21 cellular contexts compared by ENCODE assay signal in the genomic region with DNA sequence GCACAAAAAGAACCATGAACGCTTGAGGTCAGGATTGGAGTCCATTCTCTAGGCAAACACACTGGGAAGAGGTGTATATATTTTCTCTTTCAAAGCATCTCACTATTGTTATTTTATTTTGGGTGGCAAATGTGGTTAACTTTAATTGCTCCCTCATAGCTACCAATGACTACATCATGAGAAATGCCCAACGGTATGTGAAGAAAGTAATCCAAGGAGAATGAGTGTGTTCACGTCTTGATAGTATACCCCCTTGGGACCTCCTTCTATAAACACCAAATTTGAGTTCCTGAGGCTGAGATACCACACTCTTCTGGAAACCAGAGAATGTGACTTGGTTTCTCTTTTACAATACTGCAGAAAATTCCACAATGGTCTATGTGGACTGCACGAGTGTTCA. TPM values are rescaled to one million over a fixed set of nuclear protein-coding genes. Genes with fewer than 3 reads are reported as not detected.
"Had no signal": no experiment of that assay in that cellular context is flagged by ENCODE, and none has a peak within 500 bp of the region (broad histone marks: within the 10 kb centered on the region; RNA-seq: fewer than 3 reads in every experiment).

No MANE protein-coding gene starts in this region.

- H3K27ac Mint-ChIP-seq: activated CD4-positive, alpha-beta T cell treated with anti-CD3 and anti-CD28 coated beads, Interleukin-2, amount 10 ng/mL, durations not matched to agents 24 days and 14 days; activated naive CD8-positive, alpha-beta T cell treated with anti-CD3 and anti-CD28 coated beads for 36 hours; activated T-helper 1 cell treated with anti-CD3 and anti-CD28 coated beads, Interleukin-12 subunit alpha, Interleukin-12 subunit beta, Interleukin-2, Interleukin-4 antibody, amounts not matched to agents 30 ng/mL and 10 ng/mL and 1 ng/mL, durations not matched to agents 14 hours and 24 hours and 36 hours; endodermal cell; T-helper 2 cell treated with Interferon-gamma antibody and Interleukin-4, amounts not matched to agents 5 μg/mL and 100 μg/mL, for 36 hours had no signal

- H3K9me3 Mint-ChIP-seq: activated CD4-positive, alpha-beta T cell treated with anti-CD3 and anti-CD28 coated beads, Interleukin-2, amount 10 ng/mL, durations not matched to agents 24 days and 14 days; activated T-helper 1 cell treated with anti-CD3 and anti-CD28 coated beads, Interleukin-12 subunit alpha, Interleukin-12 subunit beta, Interleukin-2, Interleukin-4 antibody, amounts not matched to agents 30 ng/mL and 10 ng/mL and 1 ng/mL, durations not matched to agents 14 hours and 24 hours and 36 hours; endodermal cell; neural crest cell; T-helper 2 cell treated with Interferon-gamma antibody and Interleukin-4, amounts not matched to agents 5 μg/mL and 100 μg/mL, for 36 hours had no signal

- ATAC-seq: left lobe of liver, right lobe of liver had no signal

- H3K27me3 Mint-ChIP-seq: activated CD4-positive, alpha-beta T cell treated with anti-CD3 and anti-CD28 coated beads, Interleukin-2, amount 10 ng/mL, durations not matched to agents 24 days and 14 days had no signal

- DNase-seq: activated CD4-positive, alpha-beta T cell treated with anti-CD3 and anti-CD28 coated beads, Interleukin-2, amount 10 ng/mL, durations not matched to agents 24 days and 14 days; activated CD4-positive, CD25-positive, alpha-beta regulatory T cell; activated naive CD8-positive, alpha-beta T cell treated with anti-CD3 and anti-CD28 coated beads for 36 hours; dorsolateral prefrontal cortex; endodermal cell; hippocampal formation; right lobe of liver; stimulated activated CD4-positive, alpha-beta T cell treated with anti-CD3 and anti-CD28 coated beads, Interleukin-12 subunit alpha, Interleukin-12 subunit beta, amount 100 ng/mL, for 4 hours; stimulated activated CD4-positive, alpha-beta T cell treated with anti-CD3 and anti-CD28 coated beads, Interleukin-2, amount 100 ng/mL, for 24 hours had no signal

- H3K4me3 Mint-ChIP-seq: activated CD4-positive, alpha-beta T cell treated with anti-CD3 and anti-CD28 coated beads, Interleukin-2, amount 10 ng/mL, durations not matched to agents 24 days and 14 days; activated naive CD8-positive, alpha-beta T cell treated with anti-CD3 and anti-CD28 coated beads for 36 hours; activated T-helper 1 cell treated with anti-CD3 and anti-CD28 coated beads, Interleukin-12 subunit alpha, Interleukin-12 subunit beta, Interleukin-2, Interleukin-4 antibody, amounts not matched to agents 30 ng/mL and 10 ng/mL and 1 ng/mL, durations not matched to agents 14 hours and 24 hours and 36 hours; endodermal cell; neural crest cell; T-helper 2 cell treated with Interferon-gamma antibody and Interleukin-4, amounts not matched to agents 5 μg/mL and 100 μg/mL, for 36 hours had no signal

- H3K4me3 ChIP-seq: dorsolateral prefrontal cortex, right lobe of liver had no signal

- H3K36me3 Mint-ChIP-seq: activated naive CD8-positive, alpha-beta T cell treated with anti-CD3 and anti-CD28 coated beads for 36 hours had no signal

- H3K4me1 Mint-ChIP-seq: activated CD4-positive, alpha-beta T cell treated with anti-CD3 and anti-CD28 coated beads, Interleukin-2, amount 10 ng/mL, durations not matched to agents 24 days and 14 days; activated naive CD8-positive, alpha-beta T cell treated with anti-CD3 and anti-CD28 coated beads for 36 hours; endodermal cell; neural crest cell had no signal

RNA-seq across cellular contexts. Expression of a gene that starts 15.8 kb away (rescaled TPM):
- total RNA-seq: activated CD4-positive, alpha-beta T cell treated with anti-CD3 and anti-CD28 coated beads, Interleukin-2, amount 10 ng/mL, durations not matched to agents 24 days and 14 days; activated naive CD8-positive, alpha-beta T cell treated with anti-CD3 and anti-CD28 coated beads for 36 hours; activated T-helper 1 cell treated with anti-CD3 and anti-CD28 coated beads, Interleukin-12 subunit alpha, Interleukin-12 subunit beta, Interleukin-2, Interleukin-4 antibody, amounts not matched to agents 30 ng/mL and 10 ng/mL and 1 ng/mL, durations not matched to agents 14 hours and 24 hours and 36 hours; bronchial epithelial cell; chondrocyte; endodermal cell; epithelial cell of proximal tubule; fibroblast of villous mesenchyme; left lobe of liver; lung microvascular endothelial cell; neural crest cell; osteoblast; pulmonary artery endothelial cell; right lobe of liver; ureter had no signal

RNA-seq across cellular contexts. Expression of a gene that starts 22.1 kb away (rescaled TPM):
- total RNA-seq: activated CD4-positive, alpha-beta T cell treated with anti-CD3 and anti-CD28 coated beads, Interleukin-2, amount 10 ng/mL, durations not matched to agents 24 days and 14 days; activated naive CD8-positive, alpha-beta T cell treated with anti-CD3 and anti-CD28 coated beads for 36 hours; activated T-helper 1 cell treated with anti-CD3 and anti-CD28 coated beads, Interleukin-12 subunit alpha, Interleukin-12 subunit beta, Interleukin-2, Interleukin-4 antibody, amounts not matched to agents 30 ng/mL and 10 ng/mL and 1 ng/mL, durations not matched to agents 14 hours and 24 hours and 36 hours; bronchial epithelial cell; chondrocyte; dorsolateral prefrontal cortex; endodermal cell; epithelial cell of proximal tubule; fibroblast of villous mesenchyme; left lobe of liver; lung microvascular endothelial cell; neural crest cell; osteoblast; pulmonary artery endothelial cell; right lobe of liver; ureter had no signal

RNA-seq across cellular contexts. Expression of a gene that starts 41.7 kb away (rescaled TPM):
- total RNA-seq: activated CD4-positive, alpha-beta T cell treated with anti-CD3 and anti-CD28 coated beads, Interleukin-2, amount 10 ng/mL, durations not matched to agents 24 days and 14 days; activated naive CD8-positive, alpha-beta T cell treated with anti-CD3 and anti-CD28 coated beads for 36 hours; activated T-helper 1 cell treated with anti-CD3 and anti-CD28 coated beads, Interleukin-12 subunit alpha, Interleukin-12 subunit beta, Interleukin-2, Interleukin-4 antibody, amounts not matched to agents 30 ng/mL and 10 ng/mL and 1 ng/mL, durations not matched to agents 14 hours and 24 hours and 36 hours; bronchial epithelial cell; dorsolateral prefrontal cortex; epithelial cell of proximal tubule; fibroblast of villous mesenchyme; left lobe of liver; lung microvascular endothelial cell; neural crest cell; osteoblast; pulmonary artery endothelial cell; right lobe of liver; ureter had no signal

RNA-seq across cellular contexts. Expression of a gene that starts 57.0 kb away (rescaled TPM):
- total RNA-seq: activated CD4-positive, alpha-beta T cell treated with anti-CD3 and anti-CD28 coated beads, Interleukin-2, amount 10 ng/mL, durations not matched to agents 24 days and 14 days; activated naive CD8-positive, alpha-beta T cell treated with anti-CD3 and anti-CD28 coated beads for 36 hours; activated T-helper 1 cell treated with anti-CD3 and anti-CD28 coated beads, Interleukin-12 subunit alpha, Interleukin-12 subunit beta, Interleukin-2, Interleukin-4 antibody, amounts not matched to agents 30 ng/mL and 10 ng/mL and 1 ng/mL, durations not matched to agents 14 hours and 24 hours and 36 hours; bronchial epithelial cell; chondrocyte; epithelial cell of proximal tubule; fibroblast of villous mesenchyme; left lobe of liver; lung microvascular endothelial cell; neural crest cell; osteoblast; pulmonary artery endothelial cell; right lobe of liver; ureter had no signal
